11 cellular contexts compared by ENCODE assay signal in genomic region chr22:39999144-39999757, GRCh38. TPM values are rescaled to one million over a fixed set of nuclear protein-coding genes. Genes with fewer than 3 reads are reported as not detected.
DNase-seq lines count a peak whose midpoint lies in the region; ATAC-seq, FAIRE-seq and TF ChIP-seq lines count a peak whose summit lies in the region.
"Had no signal": no experiment of that assay in that cellular context is flagged by ENCODE, and none has a peak within 500 bp of the region (broad histone marks: within the 10 kb centered on the region; RNA-seq: fewer than 3 reads in every experiment).

No MANE protein-coding gene starts in this region.

- ATAC-seq in gastrocnemius medialis (no peak), GM19023 (IDR thresholded peaks at IDR 0.05; ENCODE audit: unreplicated experiment) (no peak)
- ATAC-seq: heart right ventricle had no signal

- peaks cover 4 to 17% of the 10 kb centered on the region in 2 donors for H3K4me1 ChIP-seq in small intestine (ENCODE audit: control insufficient read depth in 2 of 2, insufficient read depth in 1 of 2, low read depth in 1 of 2, low read length in 1 of 2)
- H3K4me1 ChIP-seq in gastrocnemius medialis = no peaks in the 10 kb centered on the region

- FAIRE-seq in small intestine (lab: Jason Lieb, UNC) = no peak
- FAIRE-seq: TTC549 had no signal

- WGBS in small intestine, 3 donors = 41 to 68% (median 51%) methylated on average over 16 of the region's 16 CpGs

- H3K27me3 ChIP-seq in small intestine (ENCODE audit: control insufficient read depth in 2 of 2, insufficient read depth in 2 of 2, low read length in 2 of 2) = no peaks in the 10 kb centered on the region
- H3K27me3 ChIP-seq in gastrocnemius medialis = peaks cover 16 to 28% (median 17%) of the 10 kb centered on the region in 3 donors

- in situ Hi-C loops in gastrocnemius medialis (cut with MboI; ENCODE audit: low sequenced_read_pairs in 4 of 4) = no loop called here

- DNase-seq in NOMO-1 (lab: John Stamatoyannopoulos, UW; ENCODE audit: unreplicated experiment in 2 of 2) = peak; percentile 9 to 39
- DNase-seq in NOMO-1 treated with dmso at 0.1 percent for 144 hours (lab: John Stamatoyannopoulos, UW; ENCODE audit: unreplicated experiment) = no peak
- peak; percentile 72 for DNase-seq in OCI-M1 (lab: John Stamatoyannopoulos, UW)
- no peak for DNase-seq in epithelial cell of prostate (ENCODE audit: low read depth, low spot score)
- peak; percentile 89 for DNase-seq in small intestine
- no peak for DNase-seq in gastrocnemius medialis
- DNase-seq in NCI-H1105 (lab: John Stamatoyannopoulos, UW) = no peak
- DNase-seq: heart right ventricle, NCI-H1417 treated with DMSO at 0.1 percent for 48 hours had no signal

- no peak overlapping the region for H3K4me3 ChIP-seq in small intestine (ENCODE audit: low read depth in 1 of 2, low read length in 2 of 2)
- no peak overlapping the region for H3K4me3 ChIP-seq in gastrocnemius medialis
- H3K4me3 ChIP-seq: heart right ventricle had no signal

- intact Hi-C loops in gastrocnemius medialis (cut with DNase I; ENCODE audit: low total_unique reads) = no loop called here

- TF ChIP-seq POLR2A in gastrocnemius medialis (IDR thresholded peaks at IDR 0.05) = no peak

- no peaks in the 10 kb centered on the region for H3K36me3 ChIP-seq in small intestine (ENCODE audit: control insufficient read depth in 2 of 2, insufficient read depth in 2 of 2, low read length in 2 of 2)
- H3K36me3 ChIP-seq in gastrocnemius medialis = no peaks in the 10 kb centered on the region
- H3K36me3 ChIP-seq: heart right ventricle had no signal

- TF ChIP-seq CTCF in gastrocnemius medialis (IDR thresholded peaks at IDR 0.05 in 4 of 5, conservative IDR thresholded peaks at IDR 0.05 in 1 of 5) = no peak

- H3K9me3 ChIP-seq in small intestine (ENCODE audit: control insufficient read depth, low read depth) (no peaks in the 10 kb centered on the region), gastrocnemius medialis (no peaks in the 10 kb centered on the region)
- H3K9me3 ChIP-seq: heart right ventricle had no signal

- H3K27ac ChIP-seq in epithelial cell of prostate (peak overlapping the region; percentile 78), small intestine (ENCODE audit: low read depth in 1 of 2, low read length in 1 of 2) (peak overlapping the region in 1 of 2 donors; percentile 4), gastrocnemius medialis (no peak overlapping the region)
- H3K27ac ChIP-seq: heart right ventricle had no signal

RNA-seq across cellular contexts. Expression of gene FAM83F, which starts 4.5 kb away (rescaled TPM):
- polyA plus RNA-seq in small intestine = 10 to 100 TPM in 2 of 3 donors, 1 to 10 TPM in 1; 8.5 to 17.4 (median 10.5) TPM
- under 1 TPM in 3 of 4 donors, not detected in 1; 0.02 to 0.15 (median 0.07) TPM for total RNA-seq in gastrocnemius medialis

RNA-seq across cellular contexts. Expression of gene TMA7B, which starts 39.1 kb away (rescaled TPM):
- polyA plus RNA-seq in small intestine = under 1 TPM in 2 of 3 donors, not detected in 1; 0.04 to 0.54 TPM
- not detected for total RNA-seq in gastrocnemius medialis
- total RNA-seq: heart right ventricle had no signal
- polyA plus RNA-seq: heart right ventricle had no signal

Comparison
In these comparisons a context has a peak if more than half of its experiments do, and no peak if none do; other contexts are left out.
1. DNase-seq: peak in NOMO-1 (2 of 2), OCI-M1 (single experiment) and small intestine (single experiment); none in NOMO-1 treated with dmso at 0.1 percent for 144 hours (single experiment), epithelial cell of prostate (single experiment), gastrocnemius medialis (0 of 2) and NCI-H1105 (single experiment).